Comparison of ENCODE assay signal across 1 cellular context in genomic region chr20:48921168-48921882, GRCh38.
TF ChIP-seq lines count a peak whose summit lies in the region.

TSS of gene ARFGEF2 (plus strand) at chr20:48921711. CDS start at chr20:48921890, 179 bp downstream.

TF ChIP-seq in SK-N-SH, 30 proteins besides CTCF, POLR2A, EP300 and RAD21 (continued from another document):
- 0 out of 2 replicates have a peak, but pooled peaks have one; percentile 42 for TF ChIP-seq REST (IDR thresholded peaks at IDR 0.05; ENCODE audit: low read depth, low read length)
- no peak for TF ChIP-seq RFX5 (IDR thresholded peaks at IDR 0.05; ENCODE audit: low read length)
- no peak for TF ChIP-seq MEF2A (IDR thresholded peaks at IDR 0.05; ENCODE audit: borderline replicate concordance, low read depth)
- no peak for TF ChIP-seq GATA2 (CRISPR knock-in tag; IDR thresholded peaks at IDR 0.05)
- TF ChIP-seq NFIC (IDR thresholded peaks at IDR 0.05; ENCODE audit: borderline replicate concordance): no peak
- TF ChIP-seq RXRA (IDR thresholded peaks at IDR 0.05; ENCODE audit: borderline replicate concordance, low read depth): no peak
- TF ChIP-seq FOXM1 (IDR thresholded peaks at IDR 0.05; ENCODE audit: low read depth): no peak
- peak; percentile 40 for TF ChIP-seq CHD2 (IDR thresholded peaks at IDR 0.05; ENCODE audit: low read length, partially characterized antibody)
